8 cellular contexts compared by ENCODE assay signal in the genomic region with DNA sequence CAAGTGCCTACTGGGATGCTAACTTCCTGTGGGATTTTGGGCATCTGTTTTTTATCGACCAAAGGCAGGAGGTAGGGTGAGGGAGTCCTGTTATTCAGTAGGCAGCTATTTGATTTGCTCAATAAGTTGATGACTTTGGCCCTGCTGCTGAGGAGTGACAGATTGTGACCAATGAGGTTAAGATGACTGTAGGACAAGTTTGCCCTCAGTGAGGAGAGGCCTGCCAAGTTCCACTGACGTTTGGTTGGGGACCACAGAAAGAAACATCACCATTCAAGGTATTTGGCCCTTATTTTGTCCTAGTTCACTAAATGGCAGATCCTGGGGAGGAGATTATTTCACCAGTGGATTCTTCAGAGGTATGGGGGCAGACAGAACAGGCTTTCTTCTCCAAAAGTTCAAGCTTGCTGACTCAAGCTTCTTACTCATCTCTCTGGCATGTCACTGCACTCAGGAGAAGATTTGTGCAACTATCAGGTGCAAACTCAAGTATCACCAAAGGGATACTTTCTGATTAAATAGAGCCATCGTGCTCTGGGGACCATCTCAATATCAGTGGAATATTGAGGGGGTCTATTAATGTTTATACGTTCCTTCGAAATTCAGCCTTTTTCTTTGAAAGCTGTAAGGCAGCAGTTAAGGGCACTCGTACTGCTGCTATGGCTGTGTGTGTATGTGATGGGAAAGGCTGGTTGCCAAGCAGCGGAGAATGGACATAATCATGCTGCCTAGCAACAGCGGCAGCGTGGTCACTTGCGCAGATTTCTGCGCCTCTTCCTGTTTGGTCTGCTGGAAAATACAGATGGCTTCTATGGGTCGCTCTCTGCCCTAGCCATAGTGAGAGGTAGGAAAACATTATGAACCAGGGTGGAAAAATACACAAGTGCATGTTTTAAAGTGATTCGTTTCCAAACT.
A peak's percentile ranks its signal among the peaks of the same experiment; 100 is the strongest.
DNase-seq lines count a peak whose midpoint lies in the region; ATAC-seq and TF ChIP-seq lines count a peak whose summit lies in the region.

No MANE protein-coding gene starts in this region.

- H3K4ac ChIP-seq in IMR-90 (ENCODE audit: low read depth, low read length): peak overlapping the region; percentile 16

- H2BK5ac ChIP-seq in IMR-90 (ENCODE audit: low read depth, low read length, poor library complexity, severe bottlenecking): peak overlapping the region; percentile 28

- no peak for TF ChIP-seq CTCF in IMR-90 (conservative IDR thresholded peaks at IDR 0.05; ENCODE audit: low read depth, low read length)
- TF ChIP-seq CTCF in right atrium auricular region (IDR thresholded peaks at IDR 0.05): no peak
- TF ChIP-seq CTCF in smooth muscle cell (IDR thresholded peaks at IDR 0.05; ENCODE audit: borderline replicate concordance, insufficient read depth, poor library complexity, severe bottlenecking): no peak
- TF ChIP-seq CTCF in spleen (IDR thresholded peaks at IDR 0.05 in 8 of 11, conservative IDR thresholded peaks at IDR 0.05 in 3 of 11): no peak

- dilution Hi-C loops in IMR-90 (cut with HindIII; ENCODE audit: low sequenced_read_pairs, unreplicated experiment): no loop called here

- ATAC-seq in IMR-90 (ENCODE audit: low read depth): peak; percentile 83
- ATAC-seq in GM21576 (IDR thresholded peaks at IDR 0.05; ENCODE audit: unreplicated experiment): no peak
- ATAC-seq in HG02798 (IDR thresholded peaks at IDR 0.05; ENCODE audit: poor library complexity, unreplicated experiment): no peak

- peaks cover 71% of the 10 kb centered on the region for H3K79me2 ChIP-seq in smooth muscle cell (ENCODE audit: low read depth)

- peak overlapping the region; percentile 41; the same call in 1 of the 2 replicates for H3K4me2 ChIP-seq in IMR-90 (ENCODE audit: low read depth, low read length)
- H3K4me2 ChIP-seq in smooth muscle cell: peak overlapping the region; percentile 24

- H3K23ac ChIP-seq in IMR-90 (ENCODE audit: low read depth, low read length): 0 out of 2 replicates have a peak overlapping the region, but pooled peaks have one; percentile 29

- H3K27ac ChIP-seq in IMR-90 (ENCODE audit: insufficient read depth, low read length) (peak overlapping the region; percentile 75), angular gyrus (ENCODE audit: low read depth, low read length) (peak overlapping the region; percentile 17), right atrium auricular region (peak overlapping the region; percentile 73 to 80), smooth muscle cell (ENCODE audit: low read depth) (peak overlapping the region; percentile 86), spleen (no peak overlapping the region)

- H3K4me1 ChIP-seq in IMR-90 (ENCODE audit: control insufficient read depth, insufficient read depth, low read length) (peaks cover 18% of the 10 kb centered on the region), right atrium auricular region (peaks cover 0 to 88% of the 10 kb centered on the region in 2 donors), smooth muscle cell (ENCODE audit: low read depth) (peaks cover 43% of the 10 kb centered on the region), spleen (peaks cover 0 to 4% (median 0%) of the 10 kb centered on the region in 6 donors)

- H4K8ac ChIP-seq in IMR-90 (ENCODE audit: low read depth in 2 of 2, low read length in 2 of 2): peak overlapping the region in 1 of 2 experiments; percentile 72; a peak in 2 of 4 replicates

- TF ChIP-seq POLR2A in IMR-90 (IDR thresholded peaks at IDR 0.05; ENCODE audit: low read depth, low read length) (no peak), spleen (IDR thresholded peaks at IDR 0.05) (no peak)

- CTCF ChIA-PET in IMR-90 (lab: Yijun Ruan, JAX): no interaction called here

- intact Hi-C loops in IMR-90 (cut with micrococcal nuclease) (no loop called here), spleen (cut with DNase I; ENCODE audit: low total_unique reads) (no loop called here)

- H2AK5ac ChIP-seq in IMR-90 (ENCODE audit: low read depth, low read length): peak overlapping the region; percentile 76

- peak overlapping the region; percentile 49 for H2AK9ac ChIP-seq in IMR-90 (replicated peaks; ENCODE audit: low read depth, low read length, poor library complexity)

- peak overlapping the region; percentile 26 for H2BK120ac ChIP-seq in IMR-90 (ENCODE audit: low read depth, low read length)

- H3K79me1 ChIP-seq in IMR-90 (ENCODE audit: low read depth in 1 of 2, low read length in 2 of 2): peaks cover 12 to 25% of the 10 kb centered on the region in 2 experiments; a peak in 3 of 4 replicates

- POLR2A ChIA-PET in IMR-90 (lab: Charles Lee; ENCODE audit: unreplicated experiment): no interaction called here

- no peak overlapping the region for H3K56ac ChIP-seq in IMR-90 (ENCODE audit: extremely low read depth, insufficient read depth, low read length)

- TF ChIP-seq RAD21 in IMR-90 (IDR thresholded peaks at IDR 0.05; ENCODE audit: low read length): no peak

- peak overlapping the region; percentile 13 for H4K91ac ChIP-seq in IMR-90 (ENCODE audit: insufficient read depth, low read depth, low read length)

- H3K14ac ChIP-seq in IMR-90 (replicated peaks; ENCODE audit: low read depth, low read length): 0 out of 2 replicates have a peak overlapping the region, but pooled peaks have one; percentile 4

- no peaks in the 10 kb centered on the region for H3K9me3 ChIP-seq in IMR-90 (ENCODE audit: control insufficient read depth, insufficient read depth, low read length)
- H3K9me3 ChIP-seq in right atrium auricular region: no peaks in the 10 kb centered on the region
- H3K9me3 ChIP-seq in smooth muscle cell (replicated peaks; ENCODE audit: low read depth): no peaks in the 10 kb centered on the region
- H3K9me3 ChIP-seq in spleen: no peaks in the 10 kb centered on the region

- H3K9ac ChIP-seq in IMR-90 (ENCODE audit: low read depth, low read length): no peak overlapping the region
- H3K9ac ChIP-seq in smooth muscle cell (ENCODE audit: low read depth): peak overlapping the region; percentile 44

- peaks cover 13% of the 10 kb centered on the region; the same call in 1 of the 2 replicates for H3K9me1 ChIP-seq in IMR-90 (ENCODE audit: insufficient read depth, low read length)

- H3K27me3 ChIP-seq in IMR-90 (ENCODE audit: control insufficient read depth, insufficient read depth, low read length): no peaks in the 10 kb centered on the region
- H3K27me3 ChIP-seq in right atrium auricular region: no peaks in the 10 kb centered on the region
- no peaks in the 10 kb centered on the region for H3K27me3 ChIP-seq in smooth muscle cell (ENCODE audit: low read depth)
- no peaks in the 10 kb centered on the region for H3K27me3 ChIP-seq in spleen (replicated peaks in 1 of 7)

- peak overlapping the region; percentile 73; the same call in 1 of the 2 replicates for H2BK20ac ChIP-seq in IMR-90 (ENCODE audit: low read depth, low read length)

- WGBS in IMR-90 (ENCODE audit: extremely low coverage in 2 of 2, insufficient read length in 1 of 2), 2 experiments: 76% methylated on average over 8 of the region's 13 CpGs; no CpG with 5 or more reads in 1 of the 2 experiments
- 79% methylated on average over 13 of the region's 13 CpGs for WGBS in smooth muscle cell (ENCODE audit: low lambda C conversion rate)
- WGBS in spleen, 5 donors: 75 to 91% (median 84%) methylated on average over 13 of the region's 13 CpGs

- in situ Hi-C loops in IMR-90 (cut with MboI; ENCODE audit: low sequenced_read_pairs): no loop called here

- peak overlapping the region; percentile 11; the same call in 1 of the 2 replicates for H3K18ac ChIP-seq in IMR-90 (ENCODE audit: low read depth, low read length)

- H2BK15ac ChIP-seq in IMR-90 (ENCODE audit: low read depth, low read length): peak overlapping the region; percentile 65; the same call in 1 of the 3 replicates

- H3K36me3 ChIP-seq in IMR-90 (ENCODE audit: control insufficient read depth, insufficient read depth, low read length) (peaks cover 18% of the 10 kb centered on the region), right atrium auricular region (no peaks in the 10 kb centered on the region), smooth muscle cell (ENCODE audit: low read depth) (no peaks in the 10 kb centered on the region), spleen (no peaks in the 10 kb centered on the region)

- no TSS peak for BruUV-seq in IMR-90 (replicated peaks; lab: Mats Ljungman, UMichigan)

- no peaks in the 10 kb centered on the region for H3F3A ChIP-seq in smooth muscle cell (ENCODE audit: low read depth)

- peak; percentile 84 for DNase-seq in IMR-90
- DNase-seq in right atrium auricular region (ENCODE audit: low spot score): peak; percentile 77
- DNase-seq in smooth muscle cell (lab: John Stamatoyannopoulos, UW; ENCODE audit: unreplicated experiment): no peak
- DNase-seq in spleen: no peak
- DNase-seq in NCI-H1048 (lab: John Stamatoyannopoulos, UW): no peak

- no peaks in the 10 kb centered on the region; the same call in 1 of the 2 replicates for H4K20me1 ChIP-seq in IMR-90 (ENCODE audit: insufficient read depth, low read length)
- peaks cover 11% of the 10 kb centered on the region for H4K20me1 ChIP-seq in smooth muscle cell (ENCODE audit: low read depth)

- peak overlapping the region; percentile 45 for H2AFZ ChIP-seq in IMR-90 (replicated peaks; ENCODE audit: low read length, poor library complexity)
- no peak overlapping the region for H2AFZ ChIP-seq in smooth muscle cell (ENCODE audit: low read depth)

- H3K4me3 ChIP-seq in IMR-90 (ENCODE audit: insufficient read depth, low read depth, low read length): no peak overlapping the region
- no peak overlapping the region for H3K4me3 ChIP-seq in right atrium auricular region
- no peak overlapping the region for H3K4me3 ChIP-seq in smooth muscle cell
- H3K4me3 ChIP-seq in spleen: no peak overlapping the region

- 0 out of 2 replicates have a peak overlapping the region, but pooled peaks have one; percentile 10 for H4K5ac ChIP-seq in IMR-90 (ENCODE audit: low read depth, low read length)

TF ChIP-seq in IMR-90, 13 proteins besides CTCF, POLR2A, EP300 and RAD21:
- TF ChIP-seq MAFK (IDR thresholded peaks at IDR 0.05; ENCODE audit: low read depth, low read length) (peak; percentile 20; the same call in 1 of the 2 replicates), CEBPB (IDR thresholded peaks at IDR 0.05; ENCODE audit: low read depth, low read length) (peak; percentile 66; the same call in 1 of the 2 replicates), MAZ (IDR thresholded peaks at IDR 0.05; ENCODE audit: borderline replicate concordance, low read depth, low read length) (0 out of 2 replicates have a peak, but pooled peaks have one; percentile 14), USF2 (IDR thresholded peaks at IDR 0.05; ENCODE audit: low read depth, low read length) (no peak), FOS (IDR thresholded peaks at IDR 0.05; ENCODE audit: low read depth, low read length) (peak; percentile 49; the same call in 1 of the 2 replicates)
TF ChIP-seq in IMR-90: peak in this region for 4.

Comparison
In these comparisons a context has a peak if more than half of its experiments do, and no peak if none do; other contexts are left out.
1. DNase-seq: peak in IMR-90 (single experiment) and right atrium auricular region (single experiment); none in smooth muscle cell (single experiment), spleen (single experiment) and NCI-H1048 (single experiment).
2. H3K27ac ChIP-seq: peak in IMR-90 (single experiment), angular gyrus (single experiment), right atrium auricular region (2 of 2) and smooth muscle cell (single experiment); none in spleen (0 of 8).